ENCODE assay signal across 8 cellular contexts in genomic region chr3:138834359-138835176, GRCh38.
DNase-seq lines count a peak whose midpoint lies in the region; ATAC-seq lines count a peak whose summit lies in the region.

Gene PIK3CB, minus strand, starts transcription at chr3:138834928. Its CDS starts 75,585 bp downstream, at chr3:138759343.

- ATAC-seq in GM18907 (IDR thresholded peaks at IDR 0.05; ENCODE audit: unreplicated experiment) = peak; percentile 88
- peak; percentile 91 for ATAC-seq in HG03159 (IDR thresholded peaks at IDR 0.05; ENCODE audit: unreplicated experiment)

- peak; percentile 96 for DNase-seq in AG08396 (ENCODE audit: low spot score)
- DNase-seq in NCI-H345 treated with DMSO at 0.1 percent for 48 hours (lab: John Stamatoyannopoulos, UW; ENCODE audit: unreplicated experiment) = peak; percentile 55
- peak; percentile 88 for DNase-seq in activated CD4-positive, CD25-positive, alpha-beta regulatory T cell treated with anti-CD3 and anti-CD28 coated beads, Interleukin-2, amount 50 U/mL, for 72 hours
- peak; percentile 88 for DNase-seq in cerebellar cortex (ENCODE audit: low spot score)
- DNase-seq in kidney tubule cell (ENCODE audit: low spot score) = peak; percentile 92
- DNase-seq in stimulated activated CD4-positive, alpha-beta T cell treated with anti-CD3 and anti-CD28 coated beads, Interleukin-1b, Interleukin-23, amount 100 ng/mL, for 24 hours (ENCODE audit: low read depth in 4 of 4, low spot score in 1 of 4) = peak; percentile 72 to 85 (median 82)

Comparison
In these comparisons a context has a peak if more than half of its experiments do, and no peak if none do; other contexts are left out.
1. Peak in every context shown above with its lines: DNase-seq and ATAC-seq.